18 cellular contexts compared by ENCODE assay signal in the genomic region with DNA sequence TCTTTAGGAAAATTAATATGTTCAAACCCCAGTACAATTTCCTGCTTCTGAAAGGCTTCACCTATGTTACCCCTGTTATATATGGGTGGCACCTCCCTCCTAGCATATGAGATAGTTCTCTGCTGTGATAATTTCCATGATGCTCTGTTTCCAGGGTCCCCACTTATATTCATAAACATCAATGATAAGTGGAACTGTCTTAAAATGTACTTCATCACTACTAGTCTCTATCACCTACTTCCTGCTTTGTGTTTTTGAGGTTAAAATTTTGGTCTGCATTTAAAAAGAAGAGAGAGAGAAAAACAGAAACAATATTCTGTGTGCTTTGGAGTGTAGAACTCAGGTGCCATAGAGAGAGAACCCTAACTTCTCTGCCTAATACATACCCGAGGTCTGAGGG.
"Had no signal": no experiment of that assay in that cellular context is flagged by ENCODE, and none has a peak within 500 bp of the region (broad histone marks: within the 10 kb centered on the region; RNA-seq: fewer than 3 reads in every experiment).

No MANE protein-coding gene starts in this region.

- ATAC-seq: activated CD8-positive, alpha-beta T cell treated with anti-CD3 and anti-CD28 coated beads, Interleukin-2, amount 10 ng/mL, durations not matched to agents 7 days and 5 days; activated naive CD8-positive, alpha-beta T cell treated with anti-CD3 and anti-CD28 coated beads, Interleukin-2, amount 50 U/mL, for 24 hours; heart left ventricle; left cardiac atrium; pancreas; right cardiac atrium had no signal

- H3K36me3 ChIP-seq: heart left ventricle, pancreas, thoracic aorta, upper lobe of left lung had no signal

- H3K27me3 ChIP-seq: heart left ventricle, pancreas, upper lobe of left lung had no signal

- H3K4me3 ChIP-seq: coronary artery, heart left ventricle, pancreas, thoracic aorta, upper lobe of left lung had no signal

- DNase-seq: activated CD4-positive, alpha-beta T cell treated with anti-CD3 and anti-CD28 coated beads for 1 hour; activated CD4-positive, alpha-beta T cell treated with anti-CD3 and anti-CD28 coated beads, Interleukin-2, amount 50 U/mL, for 1 hour; activated CD8-positive, alpha-beta T cell treated with anti-CD3 and anti-CD28 coated beads, Interleukin-2, amount 10 ng/mL, durations not matched to agents 7 days and 5 days; activated gamma-delta T cell; activated naive CD4-positive, alpha-beta T cell treated with anti-CD3 and anti-CD28 coated beads, Interleukin-2, amount 50 U/mL, for 16 hours; activated naive CD8-positive, alpha-beta T cell treated with anti-CD3 and anti-CD28 coated beads, Interleukin-2, amount 50 U/mL, for 24 hours; cerebellar nuclear complex; endodermal cell; heart left ventricle; left cardiac atrium; pancreas; right cardiac atrium; stimulated activated CD4-positive, alpha-beta T cell treated with anti-CD3 and anti-CD28 coated beads, Interleukin-4, amount 100 ng/mL, for 24 hours; stimulated activated naive CD4-positive, alpha-beta T cell treated with Interleukin-2 at 50 U/mL for 16 hours; T-helper 9 cell; upper lobe of left lung had no signal

- H3K9me3 ChIP-seq: pancreas, thoracic aorta, upper lobe of left lung had no signal

- H3K27ac ChIP-seq: coronary artery, heart left ventricle, pancreas, thoracic aorta, upper lobe of left lung had no signal

- H3K4me1 ChIP-seq: heart left ventricle, pancreas, upper lobe of left lung had no signal
